8 cellular contexts compared by ENCODE assay signal in the genomic region with DNA sequence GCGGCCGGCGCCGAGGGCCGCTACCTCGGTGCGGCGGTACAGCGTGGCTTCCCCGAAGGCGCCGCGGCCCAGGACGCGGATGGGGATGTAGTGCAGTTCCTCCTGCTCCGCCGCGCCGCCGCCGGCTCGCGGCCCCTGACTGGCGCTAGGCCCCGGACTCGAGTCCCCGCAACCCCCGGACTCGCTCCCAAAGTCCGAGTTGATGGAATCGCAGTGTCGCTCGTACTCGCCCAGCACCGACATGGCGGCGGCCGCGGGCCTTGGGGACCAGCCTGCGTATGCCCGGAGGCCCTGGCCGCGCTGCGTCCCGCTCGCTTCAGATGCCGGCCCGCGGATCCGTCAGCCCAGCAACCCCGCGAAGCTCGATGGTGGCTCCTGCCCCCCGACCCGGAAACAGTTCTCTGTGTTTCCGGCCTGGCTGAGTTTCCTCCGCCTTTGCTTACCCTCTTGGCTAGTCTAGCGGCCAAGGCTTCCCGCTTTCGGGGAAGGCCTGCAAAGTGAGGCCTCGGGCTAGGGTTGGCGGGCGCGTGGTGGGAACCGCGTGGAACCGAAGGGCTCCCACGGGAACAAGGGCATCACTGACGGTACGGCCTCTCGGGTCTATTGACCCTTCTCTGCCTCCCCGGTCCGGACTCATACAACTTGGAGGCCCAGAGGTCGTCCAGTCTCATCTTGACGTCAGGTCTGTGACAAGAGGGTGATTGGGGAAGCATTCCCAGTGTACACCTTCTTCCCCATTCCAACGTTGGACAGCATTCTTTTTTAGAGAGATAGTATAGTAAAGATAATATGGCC. TPM values are rescaled to one million over a fixed set of nuclear protein-coding genes. Genes with fewer than 3 reads are reported as not detected.
A peak's percentile ranks its signal among the peaks of the same experiment; 100 is the strongest.
DNase-seq lines count a peak whose midpoint lies in the region; ATAC-seq lines count a peak whose summit lies in the region.

A gene (minus strand): TSS at position 370 of the 795 bp plus-strand sequence. CDS start 127 bp downstream, at position 243.

- peaks cover 26% of the 10 kb centered on the region for H3K36me3 Mint-ChIP-seq in activated T-helper 1 cell treated with anti-CD3 and anti-CD28 coated beads, Interleukin-12 subunit alpha, Interleukin-12 subunit beta, Interleukin-2, Interleukin-4 antibody, amounts not matched to agents 30 ng/mL and 10 ng/mL and 1 ng/mL, durations not matched to agents 14 hours and 24 hours and 36 hours (ENCODE audit: low read depth)
- peaks cover 0 to 17% (median 2%) of the 10 kb centered on the region in 3 donors for H3K36me3 Mint-ChIP-seq in naive thymus-derived CD8-positive, alpha-beta T cell

- H3K27ac Mint-ChIP-seq in activated T-helper 1 cell treated with anti-CD3 and anti-CD28 coated beads, Interleukin-12 subunit alpha, Interleukin-12 subunit beta, Interleukin-2, Interleukin-4 antibody, amounts not matched to agents 30 ng/mL and 10 ng/mL and 1 ng/mL, durations not matched to agents 14 hours and 24 hours and 36 hours: peak within 1 kb of the TSS; percentile 97
- H3K27ac Mint-ChIP-seq in naive thymus-derived CD8-positive, alpha-beta T cell: peak within 1 kb of the TSS; percentile 95 to 99 (median 98)

- H3K79me2 ChIP-seq in Karpas-422 (ENCODE audit: low read length): peaks cover 69% of the 10 kb centered on the region

- peak; percentile 85 for ATAC-seq in GM21737 (IDR thresholded peaks at IDR 0.05; ENCODE audit: unreplicated experiment)
- ATAC-seq in naive thymus-derived CD8-positive, alpha-beta T cell: peak; percentile 88 to 91

- peak within 1 kb of the TSS; percentile 73 for H3K27ac ChIP-seq in Karpas-422 (ENCODE audit: low read length)

- peaks cover 43% of the 10 kb centered on the region for H3K4me1 ChIP-seq in Karpas-422 (ENCODE audit: low read length)

- no peaks in the 10 kb centered on the region for H3K9me3 Mint-ChIP-seq in activated T-helper 1 cell treated with anti-CD3 and anti-CD28 coated beads, Interleukin-12 subunit alpha, Interleukin-12 subunit beta, Interleukin-2, Interleukin-4 antibody, amounts not matched to agents 30 ng/mL and 10 ng/mL and 1 ng/mL, durations not matched to agents 14 hours and 24 hours and 36 hours
- no peaks in the 10 kb centered on the region for H3K9me3 Mint-ChIP-seq in naive thymus-derived CD8-positive, alpha-beta T cell

- DNase-seq in DMS53 treated with DMSO at 0.1 percent for 48 hours (lab: John Stamatoyannopoulos, UW; ENCODE audit: unreplicated experiment) (peak; percentile 66), Karpas-422 (peak; percentile 97), RPMI7951 (ENCODE audit: low read depth) (peak; percentile 84), fibroblast of gingiva (ENCODE audit: low read depth) (peak; percentile 84)
- DNase-seq in activated T-helper 1 cell treated with anti-CD3 and anti-CD28 coated beads, Interleukin-12 subunit alpha, Interleukin-12 subunit beta, Interleukin-2, Interleukin-4 antibody, amounts not matched to agents 30 ng/mL and 10 ng/mL and 1 ng/mL, durations not matched to agents 14 hours and 24 hours and 36 hours (ENCODE audit: low spot score): peak; percentile 86
- peak; percentile 77 to 95 (median 88) for DNase-seq in naive thymus-derived CD8-positive, alpha-beta T cell
- DNase-seq in stimulated activated naive CD4-positive, alpha-beta T cell (lab: John Stamatoyannopoulos, UW): peak; percentile 70 to 90 (median 82)

- H3K9me3 ChIP-seq in Karpas-422 (ENCODE audit: low read length): no peaks in the 10 kb centered on the region

- H3K4me3 ChIP-seq in Karpas-422 (ENCODE audit: low read length): peak within 1 kb of the TSS; percentile 93

- intact Hi-C loops in activated T-helper 1 cell treated with anti-CD3 and anti-CD28 coated beads, Interleukin-12 subunit alpha, Interleukin-12 subunit beta, Interleukin-2, Interleukin-4 antibody, amounts not matched to agents 30 ng/mL and 10 ng/mL and 1 ng/mL, durations not matched to agents 14 hours and 24 hours and 36 hours (cut with micrococcal nuclease): loop anchor here (1.0 to 5.0 kb wide), 8 partner anchors 49 to 534 kb away; a partner anchor contains a TSS

- no peaks in the 10 kb centered on the region for H3K9me2 ChIP-seq in Karpas-422 (replicated peaks; ENCODE audit: insufficient read depth, low read length)

- H3K4me3 Mint-ChIP-seq in activated T-helper 1 cell treated with anti-CD3 and anti-CD28 coated beads, Interleukin-12 subunit alpha, Interleukin-12 subunit beta, Interleukin-2, Interleukin-4 antibody, amounts not matched to agents 30 ng/mL and 10 ng/mL and 1 ng/mL, durations not matched to agents 14 hours and 24 hours and 36 hours: peak within 1 kb of the TSS; percentile 93
- H3K4me3 Mint-ChIP-seq in naive thymus-derived CD8-positive, alpha-beta T cell: peak within 1 kb of the TSS; percentile 80 to 98 (median 96)

- POLR2A ChIA-PET in naive thymus-derived CD8-positive, alpha-beta T cell (lab: Charles Lee): interaction anchor here (0.6 to 3.0 kb wide), 23 partner anchors 10 to 394 kb away, joined by 3 to 16 read pairs (median 3); a partner anchor contains a TSS

- no peaks in the 10 kb centered on the region for H3K27me3 Mint-ChIP-seq in activated T-helper 1 cell treated with anti-CD3 and anti-CD28 coated beads, Interleukin-12 subunit alpha, Interleukin-12 subunit beta, Interleukin-2, Interleukin-4 antibody, amounts not matched to agents 30 ng/mL and 10 ng/mL and 1 ng/mL, durations not matched to agents 14 hours and 24 hours and 36 hours (ENCODE audit: insufficient read depth)
- no peaks in the 10 kb centered on the region for H3K27me3 Mint-ChIP-seq in naive thymus-derived CD8-positive, alpha-beta T cell

- no peaks in the 10 kb centered on the region for H3K27me3 ChIP-seq in Karpas-422 (ENCODE audit: low read length)

- H4K20me1 ChIP-seq in Karpas-422 (ENCODE audit: insufficient read depth, low read depth, low read length): no peaks in the 10 kb centered on the region

- peak within 1 kb of the TSS; percentile 91 for H3K9ac ChIP-seq in Karpas-422 (ENCODE audit: low read length)

- H3K4me1 Mint-ChIP-seq in activated T-helper 1 cell treated with anti-CD3 and anti-CD28 coated beads, Interleukin-12 subunit alpha, Interleukin-12 subunit beta, Interleukin-2, Interleukin-4 antibody, amounts not matched to agents 30 ng/mL and 10 ng/mL and 1 ng/mL, durations not matched to agents 14 hours and 24 hours and 36 hours (ENCODE audit: low read depth): peaks cover 39% of the 10 kb centered on the region
- H3K4me1 Mint-ChIP-seq in naive thymus-derived CD8-positive, alpha-beta T cell: peaks cover 28 to 50% (median 43%) of the 10 kb centered on the region in 4 donors

- H2AFZ ChIP-seq in Karpas-422 (ENCODE audit: low read length): peak within 1 kb of the TSS; percentile 73

- H3K4me2 ChIP-seq in Karpas-422 (ENCODE audit: low read depth, low read length, poor library complexity, severe bottlenecking): peak within 1 kb of the TSS; percentile 86

- H3K36me3 ChIP-seq in Karpas-422 (ENCODE audit: insufficient read depth, low read length): peaks cover 13% of the 10 kb centered on the region; the same call in 1 of the 2 replicates

RNA-seq across cellular contexts. Expression of the gene that starts here (rescaled TPM):
- total RNA-seq in Karpas-422 (2014; rRNA removed; shearing (Covaris generic); ENCODE audit: low replicate concordance): 103 and 179 TPM in 2 replicates
- total RNA-seq in RPMI7951 (2014; rRNA removed; shearing (Covaris generic)): 11.1 and 16.0 TPM in 2 replicates
- 76.8 and 77.0 TPM in 2 replicates for total RNA-seq in activated T-helper 1 cell treated with anti-CD3 and anti-CD28 coated beads, Interleukin-12 subunit alpha, Interleukin-12 subunit beta, Interleukin-2, Interleukin-4 antibody, amounts not matched to agents 30 ng/mL and 10 ng/mL and 1 ng/mL, durations not matched to agents 14 hours and 24 hours and 36 hours
- total RNA-seq in naive thymus-derived CD8-positive, alpha-beta T cell: 100 to 1,000 TPM; 134 to 137 TPM
- polyA plus RNA-seq in naive thymus-derived CD8-positive, alpha-beta T cell: 10 to 100 TPM; 18.5 to 19.8 (median 19.0) TPM

Comparison
In these comparisons a context has a peak if more than half of its experiments do, and no peak if none do; other contexts are left out.
1. Peak in every context shown above with its lines: DNase-seq, ATAC-seq, H3K4me3 ChIP-seq and H3K27ac ChIP-seq.